In genomic region chr11:96037267-96037990, GRCh38 we compare ENCODE assay signal across 10 cellular contexts.
DNase-seq lines count a peak whose midpoint lies in the region; ATAC-seq, FAIRE-seq and TF ChIP-seq lines count a peak whose summit lies in the region.
"Had no signal": no experiment of that assay in that cellular context is flagged by ENCODE, and none has a peak within 500 bp of the region (broad histone marks: within the 10 kb centered on the region; RNA-seq: fewer than 3 reads in every experiment).

No MANE protein-coding gene starts in this region.

- peaks cover 6% of the 10 kb centered on the region for H4K20me1 ChIP-seq in astrocyte (ENCODE audit: insufficient read depth, low read length)

- no peak for TF ChIP-seq EP300 in esophagus muscularis mucosa (IDR thresholded peaks at IDR 0.05)

- H3K9me3 Mint-ChIP-seq in astrocyte (ENCODE audit: unreplicated experiment) = peaks cover 2% of the 10 kb centered on the region

- H3K36me3 Mint-ChIP-seq in astrocyte (ENCODE audit: low read depth, unreplicated experiment) = peaks cover 3% of the 10 kb centered on the region

- H3K4me3 ChIP-seq in astrocyte (ENCODE audit: insufficient read depth, low read depth, low read length) = no peak overlapping the region
- no peak overlapping the region for H3K4me3 ChIP-seq in left lung
- no peak overlapping the region for H3K4me3 ChIP-seq in esophagus muscularis mucosa

- CTCF ChIA-PET in HEK293T (lab: Yijun Ruan, JAX) = no interaction called here

- H3K9me3 ChIP-seq in astrocyte (ENCODE audit: insufficient read depth, low read depth, low read length) (no peaks in the 10 kb centered on the region), left lung (no peaks in the 10 kb centered on the region), esophagus muscularis mucosa (no peaks in the 10 kb centered on the region)

- H3K27ac ChIP-seq in astrocyte (ENCODE audit: low read depth, low read length) = peak overlapping the region; percentile 42
- peak overlapping the region in 1 of 2 donors; percentile 15 for H3K27ac ChIP-seq in left lung
- no peak overlapping the region for H3K27ac ChIP-seq in esophagus muscularis mucosa (replicated peaks in 1 of 4)

- WGBS in esophagus muscularis mucosa = 58% methylated on average over 6 of the region's 6 CpGs

- intact Hi-C loops in left lung (cut with DNase I) = no loop called here
- intact Hi-C loops in esophagus muscularis mucosa (cut with DNase I) = no loop called here

- no peaks in the 10 kb centered on the region for H3K27me3 ChIP-seq in astrocyte (ENCODE audit: insufficient read depth, low read length)
- H3K27me3 ChIP-seq in left lung = no peaks in the 10 kb centered on the region
- no peaks in the 10 kb centered on the region for H3K27me3 ChIP-seq in esophagus muscularis mucosa

- TF ChIP-seq CTCF in astrocyte (IDR thresholded peaks at IDR 0.05; ENCODE audit: insufficient read depth, low read depth, low read length) (no peak), left lung (IDR thresholded peaks at IDR 0.05) (no peak), esophagus muscularis mucosa (IDR thresholded peaks at IDR 0.05) (no peak)

- peak overlapping the region; percentile 83 for H3K27ac Mint-ChIP-seq in astrocyte (ENCODE audit: unreplicated experiment)

- DNase-seq in AG20443 (ENCODE audit: low spot score) (peak; percentile 67), HEK293T (ENCODE audit: extremely low spot score) (peak; percentile 22), astrocyte (ENCODE audit: low read depth) (peak; percentile 41), left lung (no peak), SKM-1 treated with dmso at 0.1 percent for 144 hours (lab: John Stamatoyannopoulos, UW; ENCODE audit: unreplicated experiment) (no peak), esophagus muscularis mucosa (ENCODE audit: extremely low spot score) (no peak), OCI-M2 (lab: John Stamatoyannopoulos, UW; ENCODE audit: unreplicated experiment) (no peak)
- DNase-seq in activated CD8-positive, alpha-beta memory T cell treated with anti-CD3 and anti-CD28 coated beads for 24 hours = no peak
- DNase-seq: activated CD4-positive, CD25-positive, alpha-beta regulatory T cell treated with anti-CD3 and anti-CD28 coated beads, Interleukin-2, amount 50 U/mL, for 72 hours; occipital lobe had no signal

- H3K9ac ChIP-seq in astrocyte (ENCODE audit: low read length) = peak overlapping the region; percentile 29

- no peak overlapping the region for H3K4me3 Mint-ChIP-seq in astrocyte (ENCODE audit: unreplicated experiment)

- peak overlapping the region; percentile 41 for H3K4me2 ChIP-seq in astrocyte (ENCODE audit: low read length)

- FAIRE-seq in astrocyte (lab: Jason Lieb, UNC) = no peak

- peaks cover 52% of the 10 kb centered on the region for H3K4me1 Mint-ChIP-seq in astrocyte (ENCODE audit: low read depth, unreplicated experiment)

- peak; percentile 42 for ATAC-seq in left lung

- H3K4me1 ChIP-seq in astrocyte (ENCODE audit: insufficient read depth, low read length) (peaks cover 5% of the 10 kb centered on the region), left lung (peaks cover 7 to 20% of the 10 kb centered on the region in 2 donors), esophagus muscularis mucosa (peaks cover 0 to 15% (median 8%) of the 10 kb centered on the region in 4 donors)

- peaks cover 5% of the 10 kb centered on the region for H3K79me2 ChIP-seq in astrocyte (ENCODE audit: insufficient read depth, low read length)

- no peaks in the 10 kb centered on the region for H3K36me3 ChIP-seq in astrocyte (ENCODE audit: insufficient read depth, low read length)
- H3K36me3 ChIP-seq in left lung = no peaks in the 10 kb centered on the region
- no peaks in the 10 kb centered on the region for H3K36me3 ChIP-seq in esophagus muscularis mucosa

- no peak overlapping the region for H2AFZ ChIP-seq in astrocyte (ENCODE audit: low read depth, low read length)

- POLR2A ChIA-PET in HEK293T (lab: Yijun Ruan, JAX) = no interaction called here

- no peaks in the 10 kb centered on the region for H3K27me3 Mint-ChIP-seq in astrocyte (ENCODE audit: low read depth, unreplicated experiment)

- no peak for TF ChIP-seq POLR2A in esophagus muscularis mucosa (IDR thresholded peaks at IDR 0.05; ENCODE audit: low read depth)

TF ChIP-seq in HEK293T, 16 proteins besides CTCF, POLR2A, EP300 and RAD21:
- TF ChIP-seq TARDBP (IDR thresholded peaks at IDR 0.05) = no peak
- TF ChIP-seq PKNOX1 (IDR thresholded peaks at IDR 0.05) = peak; percentile 80
- TF ChIP-seq FOXA1 (IDR thresholded peaks at IDR 0.05) = no peak
- no peak for TF ChIP-seq CTBP1 (IDR thresholded peaks at IDR 0.05; ENCODE audit: borderline replicate concordance)
- no peak for TF ChIP-seq NFRKB (IDR thresholded peaks at IDR 0.05)
- TF ChIP-seq LEF1 (IDR thresholded peaks at IDR 0.05; ENCODE audit: borderline replicate concordance) = no peak
- no peak for TF ChIP-seq BHLHE40 (IDR thresholded peaks at IDR 0.05; ENCODE audit: borderline replicate concordance)
- TF ChIP-seq HDGF (IDR thresholded peaks at IDR 0.05; ENCODE audit: borderline replicate concordance) = no peak
TF ChIP-seq in HEK293T: peak in this region for 1.

Comparison
In these comparisons a context has a peak if more than half of its experiments do, and no peak if none do; other contexts are left out.
1. DNase-seq: peak in AG20443 (single experiment), HEK293T (single experiment) and astrocyte (single experiment); none in left lung (0 of 2), SKM-1 treated with dmso at 0.1 percent for 144 hours (single experiment), activated CD8-positive, alpha-beta memory T cell treated with anti-CD3 and anti-CD28 coated beads for 24 hours (single experiment), esophagus muscularis mucosa (single experiment) and OCI-M2 (single experiment).